ENCODE assay signal across 16 cellular contexts in the genomic region with DNA sequence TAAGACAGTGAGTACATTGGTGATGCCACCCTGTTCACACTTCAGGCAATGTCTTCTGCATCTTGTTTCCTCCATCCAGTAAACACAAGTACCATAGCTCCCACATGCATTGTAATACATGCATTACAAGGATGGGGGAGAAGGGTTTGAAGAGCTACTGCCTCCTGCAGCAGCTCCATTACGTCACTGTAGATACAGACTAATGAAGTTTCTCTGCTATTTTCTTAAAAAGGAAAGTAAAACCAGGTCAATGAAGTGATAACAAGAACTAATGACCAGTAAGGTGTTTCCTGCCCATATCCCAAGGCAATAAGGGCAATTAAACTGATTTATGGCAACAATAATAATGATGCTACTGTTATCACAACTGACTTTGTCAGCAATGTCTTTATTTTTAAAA. TPM values are rescaled to one million over a fixed set of nuclear protein-coding genes. Genes with fewer than 3 reads are reported as not detected.
DNase-seq lines count a peak whose midpoint lies in the region; ATAC-seq, FAIRE-seq and TF ChIP-seq lines count a peak whose summit lies in the region.
"Had no signal": no experiment of that assay in that cellular context is flagged by ENCODE, and none has a peak within 500 bp of the region (broad histone marks: within the 10 kb centered on the region; RNA-seq: fewer than 3 reads in every experiment).

No MANE protein-coding gene starts in this region.

- H3K79me2 ChIP-seq in Loucy (ENCODE audit: insufficient read depth, low read length) (no peaks in the 10 kb centered on the region), H1 (ENCODE audit: control insufficient read depth in 1 of 2, insufficient read depth in 2 of 2, low read length in 2 of 2) (no peaks in the 10 kb centered on the region)

- no peak for TF ChIP-seq RAD21 in H1 (IDR thresholded peaks at IDR 0.05 in 1 of 2, conservative IDR thresholded peaks at IDR 0.05 in 1 of 2; ENCODE audit: low read depth in 2 of 2, low read length in 2 of 2)

- H3K4me2 ChIP-seq in Loucy (ENCODE audit: low read depth, low read length, poor library complexity, severe bottlenecking): no peak overlapping the region
- H3K4me2 ChIP-seq in H1 (ENCODE audit: insufficient read depth in 1 of 2, low read depth in 2 of 2, low read length in 2 of 2): no peak overlapping the region
- H3K4me2 ChIP-seq: GM23338 had no signal

- intact Hi-C loops in left ventricle myocardium superior (cut with micrococcal nuclease): no loop called here

- no peak overlapping the region for H3K14ac ChIP-seq in H1 (ENCODE audit: insufficient read length)

- ATAC-seq in GM18867 (IDR thresholded peaks at IDR 0.05; ENCODE audit: unreplicated experiment) (peak; percentile 78), left ventricle myocardium superior (no peak)
- ATAC-seq in stimulated activated naive CD8-positive, alpha-beta T cell treated with anti-CD3 and anti-CD28 coated beads, Interleukin-15, Interleukin-2, amounts not matched to agents 100 U/mL and 50 U/mL, for 24 hours: no peak
- ATAC-seq: GM23338 had no signal

- H4K20me1 ChIP-seq in Loucy (ENCODE audit: insufficient read depth, low read length, poor library complexity, severe bottlenecking) (no peaks in the 10 kb centered on the region), H1 (replicated peaks in 1 of 2; ENCODE audit: control insufficient read depth in 1 of 2, insufficient read depth in 2 of 2, low read length in 2 of 2) (no peaks in the 10 kb centered on the region)

- H3K27ac ChIP-seq in H1 (ENCODE audit: low read depth, low read length): no peak overlapping the region

- H2BK15ac ChIP-seq in H1 (ENCODE audit: low read length): no peak overlapping the region

- TF ChIP-seq EP300 in H1 (IDR thresholded peaks at IDR 0.05; ENCODE audit: borderline replicate concordance in 1 of 2, low read depth in 2 of 2, low read length in 2 of 2): no peak

- H3K4me3 ChIP-seq in Loucy (ENCODE audit: low read length, poor library complexity, severe bottlenecking) (no peak overlapping the region), H1 (ENCODE audit: extremely low read depth in 1 of 4, insufficient read depth in 2 of 4, low read depth in 3 of 4, low read length in 4 of 4) (no peak overlapping the region)
- H3K4me3 ChIP-seq: GM23338 had no signal

- H3K9ac ChIP-seq in Loucy (ENCODE audit: low read depth, low read length, poor library complexity, severe bottlenecking) (no peak overlapping the region), H1 (replicated peaks in 1 of 4; ENCODE audit: extremely low read depth in 1 of 4, low read depth in 3 of 4, low read length in 3 of 4) (no peak overlapping the region)

- CTCF ChIA-PET in H1 (lab: Charles Lee; ENCODE audit: partially characterized antibody): interaction anchor here (0.8 to 2.5 kb wide), 4 partner anchors 8 to 466 kb away, joined by 3 to 14 read pairs (median 3); no protein-coding TSS in a partner anchor

- H3K9me3 ChIP-seq in Loucy (ENCODE audit: insufficient read depth, low read depth, low read length) (no peaks in the 10 kb centered on the region), H1 (ENCODE audit: insufficient read depth in 2 of 2, low read depth in 1 of 2, low read length in 1 of 2) (no peaks in the 10 kb centered on the region)

- H3K4me1 ChIP-seq in Loucy (ENCODE audit: insufficient read depth, low read length, poor library complexity, severe bottlenecking) (no peaks in the 10 kb centered on the region), H1 (replicated peaks in 1 of 4; ENCODE audit: control insufficient read depth in 3 of 4, insufficient read depth in 4 of 4, low read length in 3 of 4) (no peaks in the 10 kb centered on the region)

- H3K23me2 ChIP-seq in H1 (ENCODE audit: low read depth, low read length): no peaks in the 10 kb centered on the region

- DNase-seq in H1 (ENCODE audit: low read depth in 1 of 2, low spot score in 2 of 2) (no peak), left ventricle myocardium superior (no peak), NCI-H1105 treated with DMSO at 0.1 percent for 48 hours (lab: John Stamatoyannopoulos, UW) (no peak), NCI-H1930 (lab: John Stamatoyannopoulos, UW) (no peak)
- DNase-seq in stimulated activated naive CD8-positive, alpha-beta T cell treated with anti-CD3 and anti-CD28 coated beads, Interleukin-15, Interleukin-2, amounts not matched to agents 100 U/mL and 50 U/mL, for 24 hours: no peak
- DNase-seq: C1 segment of cervical spinal cord; Calu3; CD4-positive, alpha-beta T cell; DMS 273 treated with DMSO at 0.1 percent for 48 hours; H9 had no signal

- H3K27me3 ChIP-seq in Loucy (ENCODE audit: insufficient read depth, low read length, poor library complexity, severe bottlenecking): no peaks in the 10 kb centered on the region
- H3K27me3 ChIP-seq in H1 (replicated peaks in 1 of 4; ENCODE audit: control insufficient read depth in 3 of 4, extremely low read depth in 1 of 4, insufficient read depth in 3 of 4, low read length in 3 of 4): no peaks in the 10 kb centered on the region

- H3K79me1 ChIP-seq in H1 (ENCODE audit: low read depth, low read length): no peaks in the 10 kb centered on the region

- no peak for FAIRE-seq in H1 (lab: Jason Lieb, UNC)
- FAIRE-seq: A204.1, GM12891 had no signal

- no peaks in the 10 kb centered on the region for H3K9me2 ChIP-seq in Loucy (replicated peaks; ENCODE audit: low read depth, low read length)

- H4K5ac ChIP-seq in H1 (ENCODE audit: insufficient read length, low read depth, low read length): no peak overlapping the region

- no peak overlapping the region for H4K91ac ChIP-seq in H1 (replicated peaks; ENCODE audit: insufficient read length, low read length)

- H2BK20ac ChIP-seq in H1 (ENCODE audit: low read length): no peak overlapping the region

- H3K56ac ChIP-seq in H1 (replicated peaks; ENCODE audit: insufficient read length, low read depth, low read length): no peak overlapping the region

- H2BK120ac ChIP-seq in H1 (replicated peaks; ENCODE audit: low read depth, low read length): no peak overlapping the region

- no peak for TF ChIP-seq POLR2A in H1 (IDR thresholded peaks at IDR 0.05; ENCODE audit: control extremely low read depth in 1 of 2, low read depth in 2 of 2, low read length in 2 of 2)

- H3K36me3 ChIP-seq in Loucy (ENCODE audit: insufficient read depth, low read length) (no peaks in the 10 kb centered on the region), H1 (ENCODE audit: control insufficient read depth in 2 of 4, insufficient read depth in 4 of 4, low read length in 3 of 4) (no peaks in the 10 kb centered on the region)

- WGBS in H1 (ENCODE audit: extremely low coverage in 1 of 2, insufficient coverage in 1 of 2, insufficient read length in 1 of 2, insufficient replicate concordance in 2 of 2, low coverage in 1 of 2, low lambda C conversion rate in 2 of 2, missing lambda C conversion rate in 1 of 2), 2 experiments: 86% methylated on average over 1 of the region's 1 CpG; no CpG with 5 or more reads in 1 of the 2 experiments

- POLR2A ChIA-PET in H1 (lab: Charles Lee; ENCODE audit: partially characterized antibody): no interaction called here

- H2BK5ac ChIP-seq in H1 (ENCODE audit: low read depth, low read length): no peak overlapping the region

- no peak overlapping the region for H2AK5ac ChIP-seq in H1 (ENCODE audit: low read depth, low read length)

- peak overlapping the region; percentile 2 for H2AFZ ChIP-seq in Loucy (ENCODE audit: low read length)
- H2AFZ ChIP-seq in H1 (ENCODE audit: low read length): 0 out of 2 replicates have a peak overlapping the region, but pooled peaks have one; percentile 66
- H2AFZ ChIP-seq: GM23338 had no signal

- H4K8ac ChIP-seq in H1 (ENCODE audit: extremely low read depth, insufficient read depth, low read length): no peak overlapping the region

- H3K18ac ChIP-seq in H1 (ENCODE audit: extremely low read depth, low read length): no peak overlapping the region

- no peak overlapping the region for H3K23ac ChIP-seq in H1 (ENCODE audit: insufficient read length)

- H3K4ac ChIP-seq in H1 (replicated peaks; ENCODE audit: insufficient read length, low read depth, low read length): no peak overlapping the region

- no peak overlapping the region for H2BK12ac ChIP-seq in H1 (ENCODE audit: low read depth, low read length)

- peaks cover 6% of the 10 kb centered on the region; the same call in 1 of the 2 replicates for H3F3A ChIP-seq in Loucy (ENCODE audit: low read depth)

- TF ChIP-seq CTCF in Loucy (conservative IDR thresholded peaks at IDR 0.05; ENCODE audit: low read length) (no peak), H1 (IDR thresholded peaks at IDR 0.05; ENCODE audit: control extremely low read depth in 1 of 3, insufficient read depth in 1 of 3, low read depth in 1 of 3, low read length in 3 of 3) (no peak)

TF ChIP-seq in H1, 55 proteins besides CTCF, POLR2A, EP300 and RAD21:
- no peak for TF ChIP-seq TBP (IDR thresholded peaks at IDR 0.05; ENCODE audit: low read depth, low read length)
- no peak for TF ChIP-seq TEAD4 (IDR thresholded peaks at IDR 0.05; ENCODE audit: low read depth, low read length)
- no peak for TF ChIP-seq BCL11A (IDR thresholded peaks at IDR 0.05; ENCODE audit: low read depth in 2 of 2, low read length in 2 of 2)
TF ChIP-seq in H1: peak in this region for 0.

RNA-seq across cellular contexts. Expression of a gene that starts 18.2 kb away (rescaled TPM):
- 0.20 and 0.31 TPM in 2 replicates for total RNA-seq in H1 (2021; fragmentation: NEBNext Ultra II Directional; extraction: Animal tissue kit (Norgen Biotek cat#: 25700))
- 0.36 and 0.50 TPM in 2 replicates for polyA plus RNA-seq in H1 (2011; rRNA removed)
- polyA plus RNA-seq in H1 (2011; cell fraction: cytosol; rRNA removed): 0.34 TPM
- 0.37 TPM for polyA plus RNA-seq in H1 (2011; cell fraction: nucleus; rRNA removed)
- 0.19 to 0.43 TPM (median 0.33 TPM) in 4 replicates for polyA plus RNA-seq in H1 (2012, experiment 1 of 2)
- 0.09 TPM for polyA plus RNA-seq in H1 (2012, experiment 2 of 2)
- 0.22 TPM for polyA plus RNA-seq in H1 (2013, experiment 1 of 2)
- polyA plus RNA-seq in H1 (2013, experiment 2 of 2): 0.28 TPM
- polyA minus RNA-seq in H1 (2011; rRNA and poly(A)+ RNA removed): 0.12 TPM in 1 of 2 replicates, not detected in the other
- not detected for polyA minus RNA-seq in H1 (2011; cell fraction: cytosol; rRNA and poly(A)+ RNA removed)
- polyA minus RNA-seq in H1 (2011; cell fraction: nucleus; rRNA and poly(A)+ RNA removed): 0.60 TPM
- total RNA-seq in left ventricle myocardium superior: 7.5 TPM

RNA-seq across cellular contexts. Expression of a gene that starts 48.4 kb away (rescaled TPM):
- not detected in 2 replicates for total RNA-seq in H1 (2021; fragmentation: NEBNext Ultra II Directional; extraction: Animal tissue kit (Norgen Biotek cat#: 25700))
- not detected in 2 replicates for polyA plus RNA-seq in H1 (2011; rRNA removed)
- not detected for polyA plus RNA-seq in H1 (2011; cell fraction: cytosol; rRNA removed)
- not detected for polyA plus RNA-seq in H1 (2011; cell fraction: nucleus; rRNA removed)
- not detected in 4 replicates for polyA plus RNA-seq in H1 (2012, experiment 1 of 2)
- not detected for polyA plus RNA-seq in H1 (2012, experiment 2 of 2)
- not detected for polyA plus RNA-seq in H1 (2013, experiment 1 of 2)
- not detected for polyA plus RNA-seq in H1 (2013, experiment 2 of 2)
- not detected in 2 replicates for polyA minus RNA-seq in H1 (2011; rRNA and poly(A)+ RNA removed)
- polyA minus RNA-seq in H1 (2011; cell fraction: cytosol; rRNA and poly(A)+ RNA removed): not detected
- polyA minus RNA-seq in H1 (2011; cell fraction: nucleus; rRNA and poly(A)+ RNA removed): not detected
- total RNA-seq in left ventricle myocardium superior: 168 TPM
- total RNA-seq: CD4-positive, alpha-beta T cell; GM23338; H9; HT1080 had no signal
- polyA plus RNA-seq: GM23338 had no signal

Comparison
In these comparisons a context has a peak if more than half of its experiments do, and no peak if none do; other contexts are left out.
1. RNA of a gene that starts 48.4 kb away (total RNA-seq): 168 TPM in left ventricle myocardium superior (single experiment); not detected in H1; every median in the first group is over 100 times any median in the second.